16 cellular contexts compared by ENCODE assay signal in genomic region chr16:53482123-53482522, GRCh38. TPM values are rescaled to one million over a fixed set of nuclear protein-coding genes. Genes with fewer than 3 reads are reported as not detected.
DNase-seq lines count a peak whose midpoint lies in the region; ATAC-seq and TF ChIP-seq lines count a peak whose summit lies in the region.
"Had no signal": no experiment of that assay in that cellular context is flagged by ENCODE, and none has a peak within 500 bp of the region (broad histone marks: within the 10 kb centered on the region; RNA-seq: fewer than 3 reads in every experiment).

No MANE protein-coding gene starts in this region.

- no peak overlapping the region for H3K23ac ChIP-seq in mesendoderm (ENCODE audit: low read length)

- H3K56ac ChIP-seq in mesendoderm (ENCODE audit: low read length): no peak overlapping the region

- H3K36me3 Mint-ChIP-seq in activated naive CD4-positive, alpha-beta T cell treated with anti-CD3 and anti-CD28 coated beads for 36 hours (ENCODE audit: low read depth): peaks cover 87% of the 10 kb centered on the region
- peaks cover 18% of the 10 kb centered on the region for H3K36me3 Mint-ChIP-seq in T-helper 17 cell (ENCODE audit: low read depth)

- H3K9ac ChIP-seq in mesendoderm (ENCODE audit: low read length): no peak overlapping the region

- H4K5ac ChIP-seq in mesendoderm (ENCODE audit: low read length): no peak overlapping the region

- H3K27me3 Mint-ChIP-seq in activated naive CD4-positive, alpha-beta T cell treated with anti-CD3 and anti-CD28 coated beads for 36 hours (ENCODE audit: low read depth): no peaks in the 10 kb centered on the region
- H3K27me3 Mint-ChIP-seq in T-helper 17 cell: no peaks in the 10 kb centered on the region

- H3K27me3 ChIP-seq in esophagus muscularis mucosa (no peaks in the 10 kb centered on the region), upper lobe of right lung (no peaks in the 10 kb centered on the region), mesendoderm (ENCODE audit: insufficient read depth, low read length, poor library complexity) (no peaks in the 10 kb centered on the region)
- H3K27me3 ChIP-seq: breast epithelium had no signal

- H2BK5ac ChIP-seq in mesendoderm (ENCODE audit: low read length): no peak overlapping the region

- H3K18ac ChIP-seq in mesendoderm (ENCODE audit: low read length): no peak overlapping the region

- ATAC-seq in T-helper 17 cell (peak; percentile 41), upper lobe of right lung (peak; percentile 90), GM21515 (IDR thresholded peaks at IDR 0.05; ENCODE audit: unreplicated experiment) (no peak)
- ATAC-seq: left ventricle myocardium superior had no signal

- no peaks in the 10 kb centered on the region for H3K4me1 ChIP-seq in esophagus muscularis mucosa
- no peaks in the 10 kb centered on the region for H3K4me1 ChIP-seq in upper lobe of right lung
- no peaks in the 10 kb centered on the region for H3K4me1 ChIP-seq in mesendoderm (ENCODE audit: control insufficient read depth, low read depth, low read length)
- H3K4me1 ChIP-seq: breast epithelium had no signal

- no peak overlapping the region for H4K8ac ChIP-seq in mesendoderm (ENCODE audit: low read depth, low read length)

- H3K4ac ChIP-seq in mesendoderm (ENCODE audit: low read depth, low read length): no peak overlapping the region

- H3K27ac ChIP-seq in esophagus muscularis mucosa (replicated peaks in 1 of 4) (no peak overlapping the region), upper lobe of right lung (no peak overlapping the region), mesendoderm (ENCODE audit: low read depth, low read length) (no peak overlapping the region)
- H3K27ac ChIP-seq: breast epithelium, thoracic aorta, VCaP had no signal

- no peaks in the 10 kb centered on the region for H3K79me1 ChIP-seq in mesendoderm (ENCODE audit: low read length)

- no peaks in the 10 kb centered on the region for H3K79me2 ChIP-seq in mesendoderm (ENCODE audit: control insufficient read depth, insufficient read depth, low read length)

- no peak for DNase-seq in activated naive CD4-positive, alpha-beta T cell treated with anti-CD3 and anti-CD28 coated beads for 36 hours
- DNase-seq in activated naive CD4-positive, alpha-beta T cell treated with anti-CD3 and anti-CD28 coated beads, Interleukin-2, amount 50 U/mL, for 16 hours: no peak
- no peak for DNase-seq in T-helper 17 cell
- DNase-seq in esophagus muscularis mucosa (ENCODE audit: extremely low spot score): peak; percentile 21
- DNase-seq in upper lobe of right lung: no peak
- no peak for DNase-seq in germinal center (ENCODE audit: low spot score)
- no peak for DNase-seq in mesendoderm
- DNase-seq: ACHN, DMS153, left ventricle myocardium superior, NCI-H187 had no signal

- H3K4me1 Mint-ChIP-seq in activated naive CD4-positive, alpha-beta T cell treated with anti-CD3 and anti-CD28 coated beads for 36 hours (ENCODE audit: low read depth): peaks cover 14% of the 10 kb centered on the region
- peaks cover 15% of the 10 kb centered on the region for H3K4me1 Mint-ChIP-seq in T-helper 17 cell

- CTCF ChIA-PET in activated naive CD4-positive, alpha-beta T cell treated with anti-CD3 and anti-CD28 coated beads for 36 hours (lab: Charles Lee): no interaction called here

- H3K4me3 Mint-ChIP-seq in activated naive CD4-positive, alpha-beta T cell treated with anti-CD3 and anti-CD28 coated beads for 36 hours: no peak overlapping the region
- H3K4me3 Mint-ChIP-seq in T-helper 17 cell: no peak overlapping the region

- no peak for TF ChIP-seq CTCF in esophagus muscularis mucosa (IDR thresholded peaks at IDR 0.05)
- TF ChIP-seq CTCF in upper lobe of right lung (IDR thresholded peaks at IDR 0.05): no peak

- H3K36me3 ChIP-seq in esophagus muscularis mucosa: peaks cover 45 to 93% (median 81%) of the 10 kb centered on the region in 4 donors
- H3K36me3 ChIP-seq in upper lobe of right lung: peaks cover 98% of the 10 kb centered on the region
- H3K36me3 ChIP-seq in mesendoderm (ENCODE audit: control insufficient read depth, insufficient read depth, low read length): peaks cover 2% of the 10 kb centered on the region
- H3K36me3 ChIP-seq: breast epithelium had no signal

- no peak for TF ChIP-seq EP300 in esophagus muscularis mucosa (IDR thresholded peaks at IDR 0.05)

- intact Hi-C loops in activated naive CD4-positive, alpha-beta T cell treated with anti-CD3 and anti-CD28 coated beads for 36 hours (cut with micrococcal nuclease): no loop called here
- intact Hi-C loops in esophagus muscularis mucosa (cut with DNase I) (no loop called here), upper lobe of right lung (cut with DNase I) (no loop called here)

- H3K4me3 ChIP-seq in esophagus muscularis mucosa (no peak overlapping the region), upper lobe of right lung (no peak overlapping the region), mesendoderm (ENCODE audit: low read length) (no peak overlapping the region)
- H3K4me3 ChIP-seq: breast epithelium, skin epidermis, thoracic aorta had no signal

- no peak overlapping the region for H2AK5ac ChIP-seq in mesendoderm (ENCODE audit: low read length)

- H2BK120ac ChIP-seq in mesendoderm (ENCODE audit: low read depth, low read length): no peak overlapping the region

- no peak for TF ChIP-seq POLR2A in esophagus muscularis mucosa (IDR thresholded peaks at IDR 0.05; ENCODE audit: low read depth)

- H3K9me3 Mint-ChIP-seq in activated naive CD4-positive, alpha-beta T cell treated with anti-CD3 and anti-CD28 coated beads for 36 hours: peaks cover 19% of the 10 kb centered on the region

- H3K4me2 ChIP-seq in mesendoderm (ENCODE audit: low read length): no peak overlapping the region

- H3K27ac Mint-ChIP-seq in activated naive CD4-positive, alpha-beta T cell treated with anti-CD3 and anti-CD28 coated beads for 36 hours: peak overlapping the region; percentile 1
- no peak overlapping the region for H3K27ac Mint-ChIP-seq in T-helper 17 cell

- 80% methylated on average over 2 of the region's 2 CpGs for WGBS in esophagus muscularis mucosa
- WGBS in mesendoderm (ENCODE audit: extremely low coverage, insufficient coverage, low lambda C conversion rate): no CpG with 5 or more reads among the region's 2 CpGs

- H3K9me3 ChIP-seq in T-helper 17 cell (ENCODE audit: control insufficient read depth, low read length, poor library complexity, severe bottlenecking) (peaks cover 7% of the 10 kb centered on the region), esophagus muscularis mucosa (no peaks in the 10 kb centered on the region), upper lobe of right lung (no peaks in the 10 kb centered on the region)
- H3K9me3 ChIP-seq: breast epithelium, thoracic aorta had no signal

- H2BK15ac ChIP-seq in mesendoderm (replicated peaks; ENCODE audit: low read depth): no peak overlapping the region

RNA-seq across cellular contexts. Expression of gene AKTIP, which starts 20.9 kb away (rescaled TPM):
- 10 to 100 TPM; 26.1 to 27.3 TPM for total RNA-seq in activated naive CD4-positive, alpha-beta T cell treated with anti-CD3 and anti-CD28 coated beads for 36 hours
- total RNA-seq in T-helper 17 cell (10 to 100 TPM; 28.5 to 32.4 TPM), esophagus muscularis mucosa (10 to 100 TPM; 44.9 to 59.7 (median 53.9) TPM), upper lobe of right lung (40.7 TPM)
- polyA plus RNA-seq in mesendoderm (2013, experiment 1 of 2): 15.0 TPM
- 16.2 TPM for polyA plus RNA-seq in mesendoderm (2013, experiment 2 of 2)

RNA-seq across cellular contexts. Expression of gene RBL2, which starts 47.9 kb away (rescaled TPM):
- 100 to 1,000 TPM in 1 of 2 experiments, 10 to 100 TPM in 1; 99.2 to 100 TPM for total RNA-seq in activated naive CD4-positive, alpha-beta T cell treated with anti-CD3 and anti-CD28 coated beads for 36 hours
- 100 to 1,000 TPM; 168 to 195 TPM for total RNA-seq in T-helper 17 cell
- total RNA-seq in esophagus muscularis mucosa: 10 to 100 TPM; 72.8 to 90.3 (median 84.4) TPM
- total RNA-seq in upper lobe of right lung: 97.9 TPM
- 6.2 TPM for polyA plus RNA-seq in mesendoderm (2013, experiment 1 of 2)
- polyA plus RNA-seq in mesendoderm (2013, experiment 2 of 2): 5.9 TPM
